In the genomic region with DNA sequence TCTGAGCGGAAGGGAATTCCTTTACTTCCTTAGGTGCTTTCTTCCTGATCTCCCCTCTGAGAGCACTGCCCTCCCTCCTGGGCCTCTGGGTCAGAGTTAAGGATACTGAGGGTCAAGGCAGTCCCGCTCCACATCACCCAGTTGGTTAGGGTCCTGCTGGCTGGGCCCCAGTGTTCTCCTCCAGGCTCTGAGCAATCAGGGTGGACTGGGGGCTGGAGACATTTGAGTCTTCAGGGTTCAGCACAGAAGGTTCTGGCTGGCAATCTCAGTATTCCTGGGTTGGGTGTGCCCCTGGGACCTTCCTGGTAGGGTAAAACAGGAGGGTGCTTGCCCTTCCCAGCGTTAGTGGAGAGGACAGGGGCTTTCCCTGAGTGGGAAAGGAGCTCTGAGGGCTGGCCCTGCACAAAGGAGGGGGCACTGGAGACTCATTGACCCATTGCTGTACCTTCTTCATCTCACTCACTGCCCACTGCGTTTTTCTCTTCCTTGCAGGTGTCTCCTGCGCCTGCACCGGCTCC, we compare ENCODE assay signal across 9 cellular contexts. TPM values are rescaled to one million over a fixed set of nuclear protein-coding genes. Genes with fewer than 3 reads are reported as not detected.
A peak's percentile ranks its signal among the peaks of the same experiment; 100 is the strongest.
DNase-seq lines count a peak whose midpoint lies in the region; ATAC-seq and TF ChIP-seq lines count a peak whose summit lies in the region.
"Had no signal": no experiment of that assay in that cellular context is flagged by ENCODE, and none has a peak within 500 bp of the region (broad histone marks: within the 10 kb centered on the region; RNA-seq: fewer than 3 reads in every experiment).

No MANE protein-coding gene starts in this region.

- H4K8ac ChIP-seq in H9 (replicated peaks; ENCODE audit: insufficient read length, low read depth, low read length): no peak overlapping the region

- peaks cover 0 to 12% of the 10 kb centered on the region in 2 experiments; a peak in 2 of 5 replicates for H3K9me3 Mint-ChIP-seq in H9

- no peaks in the 10 kb centered on the region for H3K79me2 ChIP-seq in H9 (ENCODE audit: insufficient read depth, low read length)

- H3K4me3 Mint-ChIP-seq in H9: peak overlapping the region; percentile 66 to 76

- TF ChIP-seq CTCF in H9 (conservative IDR thresholded peaks at IDR 0.05) (no peak), astrocyte of the spinal cord (IDR thresholded peaks at IDR 0.05; ENCODE audit: low read depth, low read length) (no peak)

- H3K4me1 ChIP-seq in H9 (ENCODE audit: insufficient read depth, low read length) (no peaks in the 10 kb centered on the region), skeletal muscle satellite cell (ENCODE audit: control insufficient read depth, insufficient read depth, low read length) (peaks cover 18% of the 10 kb centered on the region)

- H2BK12ac ChIP-seq in H9 (ENCODE audit: insufficient read length, low read depth, low read length): no peak overlapping the region

- H4K91ac ChIP-seq in H9 (ENCODE audit: insufficient read length, low read depth, low read length): no peak overlapping the region

- H2AFZ ChIP-seq in H9 (ENCODE audit: low read length): no peak overlapping the region

- H2BK5ac ChIP-seq in H9 (ENCODE audit: insufficient read length, low read length): no peak overlapping the region

- ATAC-seq in left colon: peak; percentile 65
- ATAC-seq in GM21528 (IDR thresholded peaks at IDR 0.05; ENCODE audit: low FRiP score, unreplicated experiment): no peak
- no peak for ATAC-seq in HG03342 (IDR thresholded peaks at IDR 0.05; ENCODE audit: unreplicated experiment)

- no CpG with 5 or more reads among the region's 6 CpGs for WGBS in H9 (ENCODE audit: extremely low coverage, insufficient read length, low lambda C conversion rate)

- H3K18ac ChIP-seq in H9 (ENCODE audit: insufficient read length, low read depth, low read length): no peak overlapping the region

- H2AK5ac ChIP-seq in H9 (ENCODE audit: insufficient read length, low read length): no peak overlapping the region

- no peak overlapping the region for H4K5ac ChIP-seq in H9 (ENCODE audit: insufficient read length, low read depth, low read length)

- no peak overlapping the region for H2BK15ac ChIP-seq in H9 (ENCODE audit: low read depth, low read length)

- peaks cover 9% of the 10 kb centered on the region for H3K23me2 ChIP-seq in H9 (ENCODE audit: insufficient read length, low read depth, low read length, poor library complexity, severe bottlenecking)

- H3K56ac ChIP-seq in H9 (ENCODE audit: insufficient read length, low read depth, low read length): no peak overlapping the region

- no peak overlapping the region for H3K27ac ChIP-seq in H9 (ENCODE audit: insufficient read length, low read depth, low read length)

- H3K4me1 Mint-ChIP-seq in H9: peaks cover 15 to 29% of the 10 kb centered on the region in 2 experiments

- in situ Hi-C loops in astrocyte of the spinal cord (cut with HindIII; ENCODE audit: low sequenced_read_pairs): no loop called here

- H2BK120ac ChIP-seq in H9 (ENCODE audit: low read depth, low read length, poor library complexity, severe bottlenecking): no peak overlapping the region

- no peaks in the 10 kb centered on the region for H4K20me1 ChIP-seq in H9 (ENCODE audit: control insufficient read depth, insufficient read depth, insufficient read length)

- H3K14ac ChIP-seq in H9 (ENCODE audit: insufficient read depth, low read length): no peak overlapping the region

- H3K4ac ChIP-seq in H9 (ENCODE audit: low read depth, low read length): no peak overlapping the region

- H3K36me3 ChIP-seq in skeletal muscle satellite cell (ENCODE audit: insufficient read depth, low read length): no peaks in the 10 kb centered on the region

- no peak overlapping the region for H3T11ph ChIP-seq in H9 (ENCODE audit: low read length)

- DNase-seq in H9 (no peak), astrocyte of the spinal cord (ENCODE audit: low read depth, low spot score) (no peak), left colon (no peak), superior temporal gyrus (ENCODE audit: extremely low spot score) (no peak)
- DNase-seq in stimulated activated CD4-positive, alpha-beta T cell treated with anti-CD3 and anti-CD28 coated beads, Interleukin-4, amount 100 ng/mL, for 24 hours: no peak

- H3K27ac Mint-ChIP-seq in H9: no peak overlapping the region

- H3K4me3 ChIP-seq in astrocyte of the spinal cord (ENCODE audit: low read depth, low read length) (peak overlapping the region; percentile 27), skeletal muscle satellite cell (ENCODE audit: low read length) (peak overlapping the region; percentile 66)

- intact Hi-C loops in left colon (cut with DNase I, micrococcal nuclease): no loop called here

- H3K9me3 ChIP-seq in H9 (ENCODE audit: control insufficient read depth, low read depth, low read length): no peaks in the 10 kb centered on the region
- no peaks in the 10 kb centered on the region for H3K9me3 ChIP-seq in skeletal muscle satellite cell (replicated peaks; ENCODE audit: low read length)

- H3K27me3 ChIP-seq in H9 (ENCODE audit: insufficient read depth, low read length): peaks cover 96% of the 10 kb centered on the region
- peaks cover 7% of the 10 kb centered on the region for H3K27me3 ChIP-seq in skeletal muscle satellite cell (ENCODE audit: control insufficient read depth, insufficient read depth, low read length)

- H3K9ac ChIP-seq in H9 (ENCODE audit: extremely low read depth, insufficient read length, low read length) (no peak overlapping the region), skeletal muscle satellite cell (ENCODE audit: low read depth, low read length) (peak overlapping the region; percentile 72)

- H3K23ac ChIP-seq in H9 (ENCODE audit: insufficient read length, low read depth, low read length): no peak overlapping the region

- no peaks in the 10 kb centered on the region for H3K79me1 ChIP-seq in H9 (ENCODE audit: insufficient read depth, low read depth, low read length, poor library complexity, severe bottlenecking)

- H3K36me3 Mint-ChIP-seq in H9 (ENCODE audit: insufficient read depth in 1 of 3, low read depth in 3 of 3): no peaks in the 10 kb centered on the region; a peak in 1 of 7 replicates

- H3K27me3 Mint-ChIP-seq in H9 (ENCODE audit: low read depth): peaks cover 100% of the 10 kb centered on the region

- no peak overlapping the region for H2BK20ac ChIP-seq in H9 (ENCODE audit: low read depth, low read length, poor library complexity, severe bottlenecking)

- peak overlapping the region; percentile 77 for H3K4me2 ChIP-seq in H9 (ENCODE audit: insufficient read depth, insufficient read length, low read length)
- H3K4me2 ChIP-seq in skeletal muscle satellite cell (ENCODE audit: low read length): peak overlapping the region; percentile 81

RNA-seq across cellular contexts. Expression of gene MT1M, which starts 0.4 kb away (rescaled TPM):
- total RNA-seq in H9 (2021) (1.4 and 2.5 TPM in 2 replicates), left colon (10 to 100 TPM in 1 of 2 donors, 1 to 10 TPM in 1; 5.1 to 60.6 TPM)
- total RNA-seq in skeletal muscle satellite cell (2012; rRNA removed): 6.3 and 10.0 TPM in 2 replicates
- total RNA-seq: T-helper 1 cell treated with Interleukin-12 subunit alpha and Interleukin-12 subunit beta and Interleukin-4 antibody, amounts not matched to agents 30 ng/mL and 1 ng/mL, for 36 hours had no signal

RNA-seq across cellular contexts. Expression of gene MT1A, which starts 5.6 kb away (rescaled TPM):
- total RNA-seq in H9 (2021): 0.68 TPM in 1 of 2 replicates, not detected in the other
- 1 to 10 TPM; 4.7 to 5.1 TPM for total RNA-seq in left colon
- 17.7 and 23.6 TPM in 2 replicates for total RNA-seq in skeletal muscle satellite cell (2012; rRNA removed)
- total RNA-seq: T-helper 1 cell treated with Interleukin-12 subunit alpha and Interleukin-12 subunit beta and Interleukin-4 antibody, amounts not matched to agents 30 ng/mL and 1 ng/mL, for 36 hours had no signal

RNA-seq across cellular contexts. Expression of gene MT1E, which starts 7.3 kb away (rescaled TPM):
- total RNA-seq in H9 (2021) (25.9 and 34.4 TPM in 2 replicates), left colon (100 to 1,000 TPM in 1 of 2 donors, 10 to 100 TPM in 1; 64.7 to 240 TPM)
- total RNA-seq in skeletal muscle satellite cell (2012; rRNA removed): 578 and 773 TPM in 2 replicates

RNA-seq across cellular contexts. Expression of gene MT1B, which starts 18.8 kb away (rescaled TPM):
- total RNA-seq in H9 (2021): not detected in 2 replicates
- total RNA-seq in left colon: not detected
- total RNA-seq in skeletal muscle satellite cell (2012; rRNA removed): not detected in 2 replicates
- total RNA-seq: T-helper 1 cell treated with Interleukin-12 subunit alpha and Interleukin-12 subunit beta and Interleukin-4 antibody, amounts not matched to agents 30 ng/mL and 1 ng/mL, for 36 hours had no signal

RNA-seq across cellular contexts. Expression of gene MT2A, which starts 24.5 kb away (rescaled TPM):
- total RNA-seq in H9 (2021): 63.1 and 72.5 TPM in 2 replicates
- total RNA-seq in left colon: 100 to 1,000 TPM in 1 of 2 donors, 10 to 100 TPM in 1; 78.4 to 287 TPM
- total RNA-seq in skeletal muscle satellite cell (2012; rRNA removed): 524 and 636 TPM in 2 replicates
